In the genomic region with DNA sequence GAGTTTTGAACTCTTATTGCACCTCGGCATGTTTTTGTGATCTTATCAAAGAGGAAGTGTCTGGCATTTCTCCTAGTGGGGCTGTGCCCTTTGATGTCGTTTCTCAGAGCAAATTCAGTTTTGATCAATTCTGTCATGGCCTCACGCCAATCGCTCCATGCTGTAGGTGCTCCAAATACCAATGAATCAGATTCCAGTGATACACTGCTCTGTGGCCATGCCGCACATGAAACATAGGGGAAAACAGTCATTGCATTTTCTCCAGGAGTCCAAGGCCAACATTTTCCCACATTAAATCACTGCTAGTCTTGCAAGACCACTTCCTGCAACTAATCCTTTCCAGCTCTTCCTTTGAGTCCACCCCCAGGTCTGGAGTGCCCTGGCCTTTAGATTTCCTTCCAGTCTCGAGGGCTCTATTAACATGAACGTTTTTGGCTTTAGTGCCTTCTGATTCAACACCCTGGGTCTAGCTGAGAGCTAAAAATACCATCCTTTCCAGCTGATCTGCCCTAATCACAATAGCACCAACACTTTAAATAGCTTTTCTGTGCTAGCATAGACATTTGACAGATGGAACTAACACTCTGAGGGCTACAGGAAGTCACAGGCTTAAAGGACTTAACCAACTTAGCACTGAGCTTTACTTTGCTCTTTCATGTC, we compare ENCODE assay signal across 1 cellular context.
TF ChIP-seq lines count a peak whose summit lies in the region.

No MANE protein-coding gene starts in this region.

TF ChIP-seq in SK-N-SH, 30 proteins besides CTCF, POLR2A, EP300 and RAD21 (continued from another document):
- TF ChIP-seq, protein P1, sequence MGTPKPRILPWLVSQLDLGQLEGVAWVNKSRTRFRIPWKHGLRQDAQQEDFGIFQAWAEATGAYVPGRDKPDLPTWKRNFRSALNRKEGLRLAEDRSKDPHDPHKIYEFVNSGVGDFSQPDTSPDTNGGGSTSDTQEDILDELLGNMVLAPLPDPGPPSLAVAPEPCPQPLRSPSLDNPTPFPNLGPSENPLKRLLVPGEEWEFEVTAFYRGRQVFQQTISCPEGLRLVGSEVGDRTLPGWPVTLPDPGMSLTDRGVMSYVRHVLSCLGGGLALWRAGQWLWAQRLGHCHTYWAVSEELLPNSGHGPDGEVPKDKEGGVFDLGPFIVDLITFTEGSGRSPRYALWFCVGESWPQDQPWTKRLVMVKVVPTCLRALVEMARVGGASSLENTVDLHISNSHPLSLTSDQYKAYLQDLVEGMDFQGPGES (IDR thresholded peaks at IDR 0.05; ENCODE audit: low read depth, low read length): no peak
- TF ChIP-seq FOXM1 (IDR thresholded peaks at IDR 0.05; ENCODE audit: low read depth): no peak
- peak; percentile 66 for TF ChIP-seq GATA2 (CRISPR knock-in tag; IDR thresholded peaks at IDR 0.05)
- TF ChIP-seq RCOR1 (IDR thresholded peaks at IDR 0.05; ENCODE audit: low read length): peak; percentile 44; the same call in 1 of the 2 replicates
- no peak for TF ChIP-seq SMC3 (IDR thresholded peaks at IDR 0.05; ENCODE audit: low read depth, low read length)
- TF ChIP-seq RFX5 (IDR thresholded peaks at IDR 0.05; ENCODE audit: low read length): no peak
- no peak for TF ChIP-seq YY1 (IDR thresholded peaks at IDR 0.05; ENCODE audit: low read depth)
- no peak for TF ChIP-seq EZH2phosphoT487 (IDR thresholded peaks at IDR 0.05; ENCODE audit: borderline replicate concordance, low read depth)
- no peak for TF ChIP-seq MXI1 (IDR thresholded peaks at IDR 0.05; ENCODE audit: low read depth, low read length)
- TF ChIP-seq, protein P2, sequence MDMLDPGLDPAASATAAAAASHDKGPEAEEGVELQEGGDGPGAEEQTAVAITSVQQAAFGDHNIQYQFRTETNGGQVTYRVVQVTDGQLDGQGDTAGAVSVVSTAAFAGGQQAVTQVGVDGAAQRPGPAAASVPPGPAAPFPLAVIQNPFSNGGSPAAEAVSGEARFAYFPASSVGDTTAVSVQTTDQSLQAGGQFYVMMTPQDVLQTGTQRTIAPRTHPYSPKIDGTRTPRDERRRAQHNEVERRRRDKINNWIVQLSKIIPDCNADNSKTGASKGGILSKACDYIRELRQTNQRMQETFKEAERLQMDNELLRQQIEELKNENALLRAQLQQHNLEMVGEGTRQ (IDR thresholded peaks at IDR 0.05; ENCODE audit: borderline replicate concordance, low read depth, low read length): no peak
- TF ChIP-seq JUND (IDR thresholded peaks at IDR 0.05): peak; percentile 68; the same call in 1 of the 2 replicates
- TF ChIP-seq, protein P3, sequence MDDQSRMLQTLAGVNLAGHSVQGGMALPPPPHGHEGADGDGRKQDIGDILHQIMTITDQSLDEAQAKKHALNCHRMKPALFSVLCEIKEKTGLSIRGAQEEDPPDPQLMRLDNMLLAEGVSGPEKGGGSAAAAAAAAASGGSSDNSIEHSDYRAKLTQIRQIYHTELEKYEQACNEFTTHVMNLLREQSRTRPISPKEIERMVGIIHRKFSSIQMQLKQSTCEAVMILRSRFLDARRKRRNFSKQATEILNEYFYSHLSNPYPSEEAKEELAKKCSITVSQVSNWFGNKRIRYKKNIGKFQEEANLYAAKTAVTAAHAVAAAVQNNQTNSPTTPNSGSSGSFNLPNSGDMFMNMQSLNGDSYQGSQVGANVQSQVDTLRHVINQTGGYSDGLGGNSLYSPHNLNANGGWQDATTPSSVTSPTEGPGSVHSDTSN (IDR thresholded peaks at IDR 0.05): peak; percentile 77
- TF ChIP-seq GABPA (IDR thresholded peaks at IDR 0.05; ENCODE audit: low read depth): no peak
- no peak for TF ChIP-seq NRF1 (IDR thresholded peaks at IDR 0.05; ENCODE audit: low read depth, low read length)
- TF ChIP-seq TAF1 (IDR thresholded peaks at IDR 0.05; ENCODE audit: borderline replicate concordance, low read depth, low read length): no peak
- TF ChIP-seq MEF2A (IDR thresholded peaks at IDR 0.05; ENCODE audit: borderline replicate concordance, low read depth): no peak; the same call in 1 of the 2 replicates
- peak; percentile 78 for TF ChIP-seq NFIC (IDR thresholded peaks at IDR 0.05; ENCODE audit: borderline replicate concordance)
- no peak for TF ChIP-seq ELF1 (IDR thresholded peaks at IDR 0.05)
- TF ChIP-seq, protein P4, sequence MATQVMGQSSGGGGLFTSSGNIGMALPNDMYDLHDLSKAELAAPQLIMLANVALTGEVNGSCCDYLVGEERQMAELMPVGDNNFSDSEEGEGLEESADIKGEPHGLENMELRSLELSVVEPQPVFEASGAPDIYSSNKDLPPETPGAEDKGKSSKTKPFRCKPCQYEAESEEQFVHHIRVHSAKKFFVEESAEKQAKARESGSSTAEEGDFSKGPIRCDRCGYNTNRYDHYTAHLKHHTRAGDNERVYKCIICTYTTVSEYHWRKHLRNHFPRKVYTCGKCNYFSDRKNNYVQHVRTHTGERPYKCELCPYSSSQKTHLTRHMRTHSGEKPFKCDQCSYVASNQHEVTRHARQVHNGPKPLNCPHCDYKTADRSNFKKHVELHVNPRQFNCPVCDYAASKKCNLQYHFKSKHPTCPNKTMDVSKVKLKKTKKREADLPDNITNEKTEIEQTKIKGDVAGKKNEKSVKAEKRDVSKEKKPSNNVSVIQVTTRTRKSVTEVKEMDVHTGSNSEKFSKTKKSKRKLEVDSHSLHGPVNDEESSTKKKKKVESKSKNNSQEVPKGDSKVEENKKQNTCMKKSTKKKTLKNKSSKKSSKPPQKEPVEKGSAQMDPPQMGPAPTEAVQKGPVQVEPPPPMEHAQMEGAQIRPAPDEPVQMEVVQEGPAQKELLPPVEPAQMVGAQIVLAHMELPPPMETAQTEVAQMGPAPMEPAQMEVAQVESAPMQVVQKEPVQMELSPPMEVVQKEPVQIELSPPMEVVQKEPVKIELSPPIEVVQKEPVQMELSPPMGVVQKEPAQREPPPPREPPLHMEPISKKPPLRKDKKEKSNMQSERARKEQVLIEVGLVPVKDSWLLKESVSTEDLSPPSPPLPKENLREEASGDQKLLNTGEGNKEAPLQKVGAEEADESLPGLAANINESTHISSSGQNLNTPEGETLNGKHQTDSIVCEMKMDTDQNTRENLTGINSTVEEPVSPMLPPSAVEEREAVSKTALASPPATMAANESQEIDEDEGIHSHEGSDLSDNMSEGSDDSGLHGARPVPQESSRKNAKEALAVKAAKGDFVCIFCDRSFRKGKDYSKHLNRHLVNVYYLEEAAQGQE (IDR thresholded peaks at IDR 0.05; ENCODE audit: low read depth, low read length): no peak
- TF ChIP-seq SIN3A (IDR thresholded peaks at IDR 0.05; ENCODE audit: borderline replicate concordance, low read depth, low read length): peak; percentile 55; the same call in 1 of the 2 replicates
- no peak for TF ChIP-seq CHD2 (IDR thresholded peaks at IDR 0.05; ENCODE audit: low read length, partially characterized antibody)
- TF ChIP-seq FOXJ3 (CRISPR knock-in tag; IDR thresholded peaks at IDR 0.05): no peak
